In the genomic region with DNA sequence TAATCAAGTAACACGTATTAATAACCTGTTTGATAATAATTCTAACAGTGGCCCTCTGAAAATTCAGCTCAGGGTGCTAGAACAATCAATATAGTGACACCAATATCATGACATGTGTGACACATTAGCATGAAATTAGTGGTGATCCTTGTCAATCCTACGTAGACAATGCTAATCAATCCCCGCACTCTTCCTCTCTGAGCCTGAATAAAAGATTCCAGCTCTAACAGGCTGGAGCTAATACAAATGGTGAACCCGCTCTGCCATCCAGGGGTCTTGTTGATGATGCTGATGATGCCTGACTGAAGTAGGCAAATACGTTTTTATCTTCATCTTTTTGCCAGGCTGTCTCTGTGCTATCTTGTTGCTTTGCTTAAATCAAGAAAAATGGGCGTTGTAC, we compare ENCODE assay signal across 1 cellular context.
TF ChIP-seq lines count a peak whose summit lies in the region.

No MANE protein-coding gene starts in this region.

TF ChIP-seq in K562, 482 proteins besides CTCF, POLR2A, EP300 and RAD21:
- TF ChIP-seq, protein P1, sequence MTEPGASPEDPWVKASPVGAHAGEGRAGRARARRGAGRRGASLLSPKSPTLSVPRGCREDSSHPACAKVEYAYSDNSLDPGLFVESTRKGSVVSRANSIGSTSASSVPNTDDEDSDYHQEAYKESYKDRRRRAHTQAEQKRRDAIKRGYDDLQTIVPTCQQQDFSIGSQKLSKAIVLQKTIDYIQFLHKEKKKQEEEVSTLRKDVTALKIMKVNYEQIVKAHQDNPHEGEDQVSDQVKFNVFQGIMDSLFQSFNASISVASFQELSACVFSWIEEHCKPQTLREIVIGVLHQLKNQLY (CRISPR knock-in tag; conservative IDR thresholded peaks at IDR 0.05), result no peak
- TF ChIP-seq DDX20 (tag; IDR thresholded peaks at IDR 0.05; ENCODE audit: low read depth) (no peak), ZNF785 (CRISPR knock-in tag; IDR thresholded peaks at IDR 0.05) (no peak), ZBTB17 (CRISPR knock-in tag; IDR thresholded peaks at IDR 0.05) (peak; percentile 92), NCOA6 (IDR thresholded peaks at IDR 0.05) (no peak), ZMIZ1 (IDR thresholded peaks at IDR 0.05; ENCODE audit: low read depth in 2 of 2, low read length in 2 of 2) (0 out of 4 replicates have a peak, but pooled peaks of 1 of the 2 experiments have one; percentile 50), ZFPM2 (CRISPR knock-in tag; IDR thresholded peaks at IDR 0.05) (no peak), ZNF589 (CRISPR knock-in tag; IDR thresholded peaks at IDR 0.05; ENCODE audit: low read depth) (no peak)
- TF ChIP-seq, protein P2, sequence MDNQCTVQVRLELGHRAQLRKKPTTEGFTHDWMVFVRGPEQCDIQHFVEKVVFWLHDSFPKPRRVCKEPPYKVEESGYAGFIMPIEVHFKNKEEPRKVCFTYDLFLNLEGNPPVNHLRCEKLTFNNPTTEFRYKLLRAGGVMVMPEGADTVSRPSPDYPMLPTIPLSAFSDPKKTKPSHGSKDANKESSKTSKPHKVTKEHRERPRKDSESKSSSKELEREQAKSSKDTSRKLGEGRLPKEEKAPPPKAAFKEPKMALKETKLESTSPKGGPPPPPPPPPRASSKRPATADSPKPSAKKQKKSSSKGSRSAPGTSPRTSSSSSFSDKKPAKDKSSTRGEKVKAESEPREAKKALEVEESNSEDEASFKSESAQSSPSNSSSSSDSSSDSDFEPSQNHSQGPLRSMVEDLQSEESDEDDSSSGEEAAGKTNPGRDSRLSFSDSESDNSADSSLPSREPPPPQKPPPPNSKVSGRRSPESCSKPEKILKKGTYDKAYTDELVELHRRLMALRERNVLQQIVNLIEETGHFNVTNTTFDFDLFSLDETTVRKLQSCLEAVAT (IDR thresholded peaks at IDR 0.05), result peak in 1 of 2 experiments; percentile 87; a peak in 2 of 4 replicates
- TF ChIP-seq, protein P3, sequence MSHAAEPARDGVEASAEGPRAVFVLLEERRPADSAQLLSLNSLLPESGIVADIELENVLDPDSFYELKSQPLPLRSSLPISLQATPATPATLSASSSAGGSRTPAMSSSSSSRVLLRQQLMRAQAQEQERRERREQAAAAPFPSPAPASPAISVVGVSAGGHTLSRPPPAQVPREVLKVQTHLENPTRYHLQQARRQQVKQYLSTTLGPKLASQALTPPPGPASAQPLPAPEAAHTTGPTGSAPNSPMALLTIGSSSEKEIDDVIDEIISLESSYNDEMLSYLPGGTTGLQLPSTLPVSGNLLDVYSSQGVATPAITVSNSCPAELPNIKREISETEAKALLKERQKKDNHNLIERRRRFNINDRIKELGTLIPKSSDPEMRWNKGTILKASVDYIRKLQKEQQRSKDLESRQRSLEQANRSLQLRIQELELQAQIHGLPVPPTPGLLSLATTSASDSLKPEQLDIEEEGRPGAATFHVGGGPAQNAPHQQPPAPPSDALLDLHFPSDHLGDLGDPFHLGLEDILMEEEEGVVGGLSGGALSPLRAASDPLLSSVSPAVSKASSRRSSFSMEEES (CRISPR knock-in tag; IDR thresholded peaks at IDR 0.05), result no peak
- TF ChIP-seq, protein P4, sequence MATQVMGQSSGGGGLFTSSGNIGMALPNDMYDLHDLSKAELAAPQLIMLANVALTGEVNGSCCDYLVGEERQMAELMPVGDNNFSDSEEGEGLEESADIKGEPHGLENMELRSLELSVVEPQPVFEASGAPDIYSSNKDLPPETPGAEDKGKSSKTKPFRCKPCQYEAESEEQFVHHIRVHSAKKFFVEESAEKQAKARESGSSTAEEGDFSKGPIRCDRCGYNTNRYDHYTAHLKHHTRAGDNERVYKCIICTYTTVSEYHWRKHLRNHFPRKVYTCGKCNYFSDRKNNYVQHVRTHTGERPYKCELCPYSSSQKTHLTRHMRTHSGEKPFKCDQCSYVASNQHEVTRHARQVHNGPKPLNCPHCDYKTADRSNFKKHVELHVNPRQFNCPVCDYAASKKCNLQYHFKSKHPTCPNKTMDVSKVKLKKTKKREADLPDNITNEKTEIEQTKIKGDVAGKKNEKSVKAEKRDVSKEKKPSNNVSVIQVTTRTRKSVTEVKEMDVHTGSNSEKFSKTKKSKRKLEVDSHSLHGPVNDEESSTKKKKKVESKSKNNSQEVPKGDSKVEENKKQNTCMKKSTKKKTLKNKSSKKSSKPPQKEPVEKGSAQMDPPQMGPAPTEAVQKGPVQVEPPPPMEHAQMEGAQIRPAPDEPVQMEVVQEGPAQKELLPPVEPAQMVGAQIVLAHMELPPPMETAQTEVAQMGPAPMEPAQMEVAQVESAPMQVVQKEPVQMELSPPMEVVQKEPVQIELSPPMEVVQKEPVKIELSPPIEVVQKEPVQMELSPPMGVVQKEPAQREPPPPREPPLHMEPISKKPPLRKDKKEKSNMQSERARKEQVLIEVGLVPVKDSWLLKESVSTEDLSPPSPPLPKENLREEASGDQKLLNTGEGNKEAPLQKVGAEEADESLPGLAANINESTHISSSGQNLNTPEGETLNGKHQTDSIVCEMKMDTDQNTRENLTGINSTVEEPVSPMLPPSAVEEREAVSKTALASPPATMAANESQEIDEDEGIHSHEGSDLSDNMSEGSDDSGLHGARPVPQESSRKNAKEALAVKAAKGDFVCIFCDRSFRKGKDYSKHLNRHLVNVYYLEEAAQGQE (CRISPR knock-in tag; IDR thresholded peaks at IDR 0.05; ENCODE audit: low read depth), result no peak
